Comparison of ENCODE assay signal across 8 cellular contexts in the genomic region with DNA sequence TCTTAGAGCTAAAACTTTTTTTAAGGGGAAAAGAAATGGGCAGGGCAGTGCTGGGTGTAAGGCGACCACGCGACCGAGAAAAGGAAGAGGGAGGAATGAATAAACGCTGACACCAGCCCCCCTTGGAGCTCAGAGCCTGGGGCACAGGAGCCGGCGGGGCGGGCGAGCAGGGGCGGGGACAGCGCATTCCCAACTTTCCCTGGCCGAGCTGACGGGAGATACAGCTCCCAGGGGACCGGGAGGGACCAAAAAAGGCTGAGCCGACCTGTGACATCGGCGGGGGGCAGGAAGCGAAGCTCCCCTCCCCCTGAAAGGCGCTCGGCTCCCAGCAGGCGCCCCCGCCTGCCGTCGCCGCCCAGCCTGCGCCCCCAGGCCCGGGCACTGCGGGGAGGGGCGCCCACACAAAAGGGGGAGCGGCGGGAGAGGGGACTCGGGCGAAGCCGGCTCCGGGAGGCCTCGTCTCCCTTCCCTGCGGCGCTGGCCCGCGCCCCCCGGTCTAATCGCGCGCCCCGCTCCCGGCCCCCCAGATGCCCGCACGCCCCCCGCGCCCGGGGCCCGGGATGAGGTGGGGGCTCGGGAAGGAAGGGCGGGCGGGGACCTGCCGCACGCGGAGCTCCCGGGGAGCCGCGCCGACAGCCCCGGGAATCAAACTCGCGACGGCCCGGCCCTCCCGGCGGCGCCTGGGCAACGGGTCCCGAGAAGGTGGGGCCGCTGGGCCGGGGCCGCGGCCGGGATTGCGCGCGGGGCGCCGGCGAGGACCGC. TPM values are rescaled to one million over a fixed set of nuclear protein-coding genes. Genes with fewer than 3 reads are reported as not detected.
DNase-seq lines count a peak whose midpoint lies in the region; ATAC-seq and TF ChIP-seq lines count a peak whose summit lies in the region.

No MANE protein-coding gene starts in this region.

- CTCF ChIA-PET in WTC11 (lab: Charles Lee), result interaction anchor here (0.6 to 5.8 kb wide), 23 partner anchors 10 to 171 kb away, joined by 3 to 54 read pairs (median 7); no protein-coding TSS in a partner anchor

- ATAC-seq in WTC11, result peak; percentile 35
- peak; percentile 37 for ATAC-seq in foreskin keratinocyte
- no peak for ATAC-seq in natural killer cell treated with Interleukin-12 subunit alpha and Interleukin-12 subunit beta and Interleukin-15 and Interleukin-18, amount 100 ng/mL, for 72 hours
- ATAC-seq in GM21360 (IDR thresholded peaks at IDR 0.05; ENCODE audit: unreplicated experiment), result no peak

- H3K4me3 Mint-ChIP-seq in WTC11, result peak overlapping the region; percentile 74
- peak overlapping the region; percentile 62 for H3K4me3 Mint-ChIP-seq in natural killer cell treated with Interleukin-12 subunit alpha and Interleukin-12 subunit beta and Interleukin-15 and Interleukin-18, amount 100 ng/mL, for 72 hours

- no peak for TF ChIP-seq RAD21 in Ishikawa (IDR thresholded peaks at IDR 0.05; ENCODE audit: low read depth)

- TF ChIP-seq EP300 in Ishikawa (IDR thresholded peaks at IDR 0.05; ENCODE audit: borderline replicate concordance), result peak; percentile 73

- peaks cover 48% of the 10 kb centered on the region for H3K27me3 Mint-ChIP-seq in WTC11 (ENCODE audit: low read depth)
- H3K27me3 Mint-ChIP-seq in natural killer cell treated with Interleukin-12 subunit alpha and Interleukin-12 subunit beta and Interleukin-15 and Interleukin-18, amount 100 ng/mL, for 72 hours, result peaks cover 34 to 44% of the 10 kb centered on the region in 2 donors

- H3K27me3 ChIP-seq in foreskin keratinocyte, result peaks cover 24% of the 10 kb centered on the region

- H3K9me3 Mint-ChIP-seq in WTC11, result no peaks in the 10 kb centered on the region
- no peaks in the 10 kb centered on the region for H3K9me3 Mint-ChIP-seq in natural killer cell treated with Interleukin-12 subunit alpha and Interleukin-12 subunit beta and Interleukin-15 and Interleukin-18, amount 100 ng/mL, for 72 hours

- peaks cover 5% of the 10 kb centered on the region for H3K4me1 ChIP-seq in foreskin keratinocyte

- H3K36me3 Mint-ChIP-seq in WTC11, result no peaks in the 10 kb centered on the region
- no peaks in the 10 kb centered on the region for H3K36me3 Mint-ChIP-seq in natural killer cell treated with Interleukin-12 subunit alpha and Interleukin-12 subunit beta and Interleukin-15 and Interleukin-18, amount 100 ng/mL, for 72 hours

- 0 out of 2 replicates have a peak overlapping the region, but pooled peaks have one; percentile 6 for H3K27ac Mint-ChIP-seq in WTC11
- no peak overlapping the region for H3K27ac Mint-ChIP-seq in natural killer cell treated with Interleukin-12 subunit alpha and Interleukin-12 subunit beta and Interleukin-15 and Interleukin-18, amount 100 ng/mL, for 72 hours

- POLR2A ChIA-PET in WTC11 (lab: Charles Lee), result interaction anchor here (0.5 to 2.2 kb wide), 8 partner anchors 14 to 569 kb away, joined by 3 to 7 read pairs (median 3); a partner anchor contains a TSS

- peaks cover 58% of the 10 kb centered on the region for H3K4me1 Mint-ChIP-seq in WTC11
- H3K4me1 Mint-ChIP-seq in natural killer cell treated with Interleukin-12 subunit alpha and Interleukin-12 subunit beta and Interleukin-15 and Interleukin-18, amount 100 ng/mL, for 72 hours (ENCODE audit: low read depth in 2 of 2), result peaks cover 38 to 44% of the 10 kb centered on the region in 2 donors

- DNase-seq in EL (peak; percentile 84), WTC11 (ENCODE audit: low spot score) (peak; percentile 70), foreskin keratinocyte (no peak), HUDEP-2 (lab: John Stamatoyannopoulos, UW; ENCODE audit: unreplicated experiment in 76 of 76) (no peak), OCI-M2 (lab: John Stamatoyannopoulos, UW; ENCODE audit: unreplicated experiment) (no peak)
- DNase-seq in natural killer cell treated with Interleukin-12 subunit alpha and Interleukin-12 subunit beta and Interleukin-15 and Interleukin-18, amount 100 ng/mL, for 72 hours (ENCODE audit: low spot score), result no peak

- TF ChIP-seq CTCF in WTC11 (IDR thresholded peaks at IDR 0.05) (no peak), foreskin keratinocyte (conservative IDR thresholded peaks at IDR 0.05) (no peak)

- H3K27ac ChIP-seq in foreskin keratinocyte, result peak overlapping the region; percentile 36

TF ChIP-seq in Ishikawa, 13 proteins besides CTCF, POLR2A, EP300 and RAD21 (continues in another document):
- TF ChIP-seq TEAD4 (IDR thresholded peaks at IDR 0.05), result no peak; the same call in 1 of the 2 replicates
- peak; percentile 37; the same call in 1 of the 2 replicates for TF ChIP-seq NFIC (IDR thresholded peaks at IDR 0.05)
- TF ChIP-seq, protein P1, sequence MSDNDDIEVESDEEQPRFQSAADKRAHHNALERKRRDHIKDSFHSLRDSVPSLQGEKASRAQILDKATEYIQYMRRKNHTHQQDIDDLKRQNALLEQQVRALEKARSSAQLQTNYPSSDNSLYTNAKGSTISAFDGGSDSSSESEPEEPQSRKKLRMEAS (IDR thresholded peaks at IDR 0.05), result peak; percentile 26; the same call in 1 of the 2 replicates
- TF ChIP-seq FOXM1 (IDR thresholded peaks at IDR 0.05; ENCODE audit: borderline replicate concordance, low read depth), result no peak
- peak; percentile 91; the same call in 1 of the 2 replicates for TF ChIP-seq ZBTB7A (IDR thresholded peaks at IDR 0.05; ENCODE audit: low read depth)
- no peak; the same call in 1 of the 2 replicates for TF ChIP-seq TAF1 (IDR thresholded peaks at IDR 0.05; ENCODE audit: low read depth)
- peak; percentile 63; the same call in 1 of the 2 replicates for TF ChIP-seq EGR1 (IDR thresholded peaks at IDR 0.05)
- TF ChIP-seq CREB1 (IDR thresholded peaks at IDR 0.05; ENCODE audit: low read depth), result no peak
- TF ChIP-seq TCF12 (IDR thresholded peaks at IDR 0.05; ENCODE audit: low read depth), result peak; percentile 75
- TF ChIP-seq, protein P2, sequence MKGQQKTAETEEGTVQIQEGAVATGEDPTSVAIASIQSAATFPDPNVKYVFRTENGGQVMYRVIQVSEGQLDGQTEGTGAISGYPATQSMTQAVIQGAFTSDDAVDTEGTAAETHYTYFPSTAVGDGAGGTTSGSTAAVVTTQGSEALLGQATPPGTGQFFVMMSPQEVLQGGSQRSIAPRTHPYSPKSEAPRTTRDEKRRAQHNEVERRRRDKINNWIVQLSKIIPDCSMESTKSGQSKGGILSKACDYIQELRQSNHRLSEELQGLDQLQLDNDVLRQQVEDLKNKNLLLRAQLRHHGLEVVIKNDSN (IDR thresholded peaks at IDR 0.05), result no peak

TF ChIP-seq in WTC11, 78 proteins besides CTCF, POLR2A, EP300 and RAD21:
- TF ChIP-seq, protein P3, sequence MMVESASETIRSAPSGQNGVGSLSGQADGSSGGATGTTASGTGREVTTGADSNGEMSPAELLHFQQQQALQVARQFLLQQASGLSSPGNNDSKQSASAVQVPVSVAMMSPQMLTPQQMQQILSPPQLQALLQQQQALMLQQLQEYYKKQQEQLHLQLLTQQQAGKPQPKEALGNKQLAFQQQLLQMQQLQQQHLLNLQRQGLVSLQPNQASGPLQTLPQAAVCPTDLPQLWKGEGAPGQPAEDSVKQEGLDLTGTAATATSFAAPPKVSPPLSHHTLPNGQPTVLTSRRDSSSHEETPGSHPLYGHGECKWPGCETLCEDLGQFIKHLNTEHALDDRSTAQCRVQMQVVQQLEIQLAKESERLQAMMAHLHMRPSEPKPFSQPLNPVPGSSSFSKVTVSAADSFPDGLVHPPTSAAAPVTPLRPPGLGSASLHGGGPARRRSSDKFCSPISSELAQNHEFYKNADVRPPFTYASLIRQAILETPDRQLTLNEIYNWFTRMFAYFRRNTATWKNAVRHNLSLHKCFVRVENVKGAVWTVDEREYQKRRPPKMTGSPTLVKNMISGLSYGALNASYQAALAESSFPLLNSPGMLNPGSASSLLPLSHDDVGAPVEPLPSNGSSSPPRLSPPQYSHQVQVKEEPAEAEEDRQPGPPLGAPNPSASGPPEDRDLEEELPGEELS (CRISPR knock-in tag; IDR thresholded peaks at IDR 0.05), result 0 out of 2 replicates have a peak, but pooled peaks have one; percentile 16
- TF ChIP-seq ZNF423 (CRISPR knock-in tag; IDR thresholded peaks at IDR 0.05) (peak; percentile 64), ZNF232 (CRISPR knock-in tag; IDR thresholded peaks at IDR 0.05) (no peak)

RNA-seq across cellular contexts. Expression of a gene that starts 0.6 kb away (rescaled TPM):
- total RNA-seq in WTC11 (2021) (6.5 to 12.2 TPM (median 9.4 TPM) in 3 replicates), foreskin keratinocyte (11.6 and 13.1 TPM in 2 replicates)
- polyA plus RNA-seq in foreskin keratinocyte, result 16.6 TPM in 2 replicates
- under 1 TPM in 1 of 2 donors, not detected in 1; 0.19 TPM for total RNA-seq in natural killer cell treated with Interleukin-12 subunit alpha and Interleukin-12 subunit beta and Interleukin-15 and Interleukin-18, amount 100 ng/mL, for 72 hours

RNA-seq across cellular contexts. Expression of a gene that starts 33.5 kb away (rescaled TPM):
- total RNA-seq in WTC11 (2021), result 43.1 to 43.8 TPM (median 43.3 TPM) in 3 replicates
- total RNA-seq in foreskin keratinocyte, result 40.2 and 42.4 TPM in 2 replicates
- polyA plus RNA-seq in foreskin keratinocyte, result 9.6 and 12.2 TPM in 2 replicates
- 10 to 100 TPM; 29.1 to 31.8 TPM for total RNA-seq in natural killer cell treated with Interleukin-12 subunit alpha and Interleukin-12 subunit beta and Interleukin-15 and Interleukin-18, amount 100 ng/mL, for 72 hours

RNA-seq across cellular contexts. Expression of a gene that starts 52.4 kb away (rescaled TPM):
- total RNA-seq in WTC11 (2021), result 349 to 387 TPM (median 366 TPM) in 3 replicates
- 284 and 328 TPM in 2 replicates for total RNA-seq in foreskin keratinocyte
- 98.9 and 134 TPM in 2 replicates for polyA plus RNA-seq in foreskin keratinocyte
- total RNA-seq in natural killer cell treated with Interleukin-12 subunit alpha and Interleukin-12 subunit beta and Interleukin-15 and Interleukin-18, amount 100 ng/mL, for 72 hours, result 100 to 1,000 TPM; 327 to 426 TPM

Comparison
In these comparisons a context has a peak if more than half of its experiments do, and no peak if none do; other contexts are left out.
1. DNase-seq: peak in EL (single experiment) and WTC11 (single experiment); none in foreskin keratinocyte (0 of 2), natural killer cell treated with Interleukin-12 subunit alpha and Interleukin-12 subunit beta and Interleukin-15 and Interleukin-18, amount 100 ng/mL, for 72 hours (single experiment), HUDEP-2 (0 of 76) and OCI-M2 (single experiment).
2. ATAC-seq: peak in WTC11 (single experiment) and foreskin keratinocyte (single experiment); none in natural killer cell treated with Interleukin-12 subunit alpha and Interleukin-12 subunit beta and Interleukin-15 and Interleukin-18, amount 100 ng/mL, for 72 hours (0 of 2) and GM21360 (single experiment).